ENCODE assay signal across 8 cellular contexts in genomic region chr2:127516031-127516430, GRCh38. TPM values are rescaled to one million over a fixed set of nuclear protein-coding genes. Genes with fewer than 3 reads are reported as not detected.
DNase-seq lines count a peak whose midpoint lies in the region; ATAC-seq and TF ChIP-seq lines count a peak whose summit lies in the region.
"Had no signal": no experiment of that assay in that cellular context is flagged by ENCODE, and none has a peak within 500 bp of the region (broad histone marks: within the 10 kb centered on the region; RNA-seq: fewer than 3 reads in every experiment).

No MANE protein-coding gene starts in this region.

- no peak for ATAC-seq in GM18868 (IDR thresholded peaks at IDR 0.05; ENCODE audit: unreplicated experiment)

- intact Hi-C loops in esophagus muscularis mucosa (cut with DNase I) (loop anchor here (10.0 kb wide), 1 partner anchor 139 kb away; no protein-coding TSS in a partner anchor), transverse colon (cut with DNase I; ENCODE audit: low total_unique reads) (no loop called here)

- DNase-seq in NCI-H226 = peak; percentile 90
- no peak for DNase-seq in esophagus muscularis mucosa (ENCODE audit: extremely low spot score)
- DNase-seq in transverse colon = peak; percentile 59
- no peak for DNase-seq in dermis blood vessel endothelial cell
- DNase-seq in foreskin melanocyte = no peak

- in situ Hi-C loops in transverse colon (cut with MboI; ENCODE audit: low pct_ligation_motif_present in 1 of 4, low pct_unique_long_range_greater_than_20kb in 1 of 4, low sequenced_read_pairs in 3 of 4) = no loop called here

- H3K27ac ChIP-seq in esophagus muscularis mucosa (replicated peaks in 1 of 4) (peak overlapping the region; percentile 79 to 84 (median 80)), muscle layer of duodenum (ENCODE audit: low read length) (peak overlapping the region; percentile 67), transverse colon (peak overlapping the region; percentile 60 to 78 (median 71))
- H3K27ac ChIP-seq: VCaP had no signal

- 29% methylated on average over 9 of the region's 10 CpGs for WGBS in esophagus muscularis mucosa
- WGBS in transverse colon (ENCODE audit: low coverage in 1 of 2), 2 donors = 69 to 83% methylated on average over 6 to 10 of the region's 10 CpGs

- peaks cover 41 to 63% (median 54%) of the 10 kb centered on the region in 4 donors for H3K4me1 ChIP-seq in esophagus muscularis mucosa
- H3K4me1 ChIP-seq in muscle layer of duodenum (ENCODE audit: control insufficient read depth in 1 of 2, insufficient read depth in 2 of 2, low read length in 2 of 2) = peaks cover 0 to 25% of the 10 kb centered on the region in 2 donors
- H3K4me1 ChIP-seq in transverse colon = peaks cover 0 to 24% (median 5%) of the 10 kb centered on the region in 4 donors

- H3K36me3 ChIP-seq in esophagus muscularis mucosa (peaks cover 3 to 25% (median 13%) of the 10 kb centered on the region in 4 donors), muscle layer of duodenum (ENCODE audit: control insufficient read depth in 1 of 2, insufficient read depth in 2 of 2, low read length in 2 of 2) (peaks cover 12 to 18% of the 10 kb centered on the region in 2 donors), transverse colon (peaks cover 0 to 6% (median 2%) of the 10 kb centered on the region in 4 donors)

- TF ChIP-seq EP300 in esophagus muscularis mucosa (IDR thresholded peaks at IDR 0.05) = no peak
- no peak for TF ChIP-seq EP300 in transverse colon (IDR thresholded peaks at IDR 0.05; ENCODE audit: low read depth)

- H3K9me3 ChIP-seq in esophagus muscularis mucosa (no peaks in the 10 kb centered on the region), muscle layer of duodenum (ENCODE audit: control insufficient read depth in 1 of 2, low read length in 2 of 2) (no peaks in the 10 kb centered on the region), transverse colon (no peaks in the 10 kb centered on the region)

- TF ChIP-seq CTCF in esophagus muscularis mucosa (IDR thresholded peaks at IDR 0.05) (no peak), transverse colon (IDR thresholded peaks at IDR 0.05) (no peak)

- H3K4me3 ChIP-seq in esophagus muscularis mucosa = peak overlapping the region in 1 of 4 donors; percentile 3
- H3K4me3 ChIP-seq in muscle layer of duodenum (ENCODE audit: low read depth in 1 of 2, low read length in 2 of 2) = no peak overlapping the region
- H3K4me3 ChIP-seq in transverse colon = no peak overlapping the region

- H3K27me3 ChIP-seq in esophagus muscularis mucosa (no peaks in the 10 kb centered on the region), muscle layer of duodenum (ENCODE audit: low read depth, low read length) (no peaks in the 10 kb centered on the region), transverse colon (no peaks in the 10 kb centered on the region)

- TF ChIP-seq POLR2A in esophagus muscularis mucosa (IDR thresholded peaks at IDR 0.05; ENCODE audit: low read depth) = no peak
- TF ChIP-seq POLR2A in transverse colon (IDR thresholded peaks at IDR 0.05) = no peak

RNA-seq across cellular contexts. Expression of gene IWS1, which starts 10.3 kb away (rescaled TPM):
- total RNA-seq in esophagus muscularis mucosa = 10 to 100 TPM; 32.6 to 38.1 (median 34.7) TPM
- 100 to 1,000 TPM in 1 of 4 donors, 10 to 100 TPM in 3; 27.3 to 139 (median 45.4) TPM for total RNA-seq in transverse colon
- 42.8 and 53.1 TPM in 2 replicates for total RNA-seq in dermis blood vessel endothelial cell

RNA-seq across cellular contexts. Expression of gene MYO7B, which starts 19.5 kb away (rescaled TPM):
- under 1 TPM in 3 of 4 donors, not detected in 1; 0.19 to 0.98 (median 0.33) TPM for total RNA-seq in esophagus muscularis mucosa
- 100 to 1,000 TPM; 242 to 637 (median 280) TPM for total RNA-seq in transverse colon
- total RNA-seq in dermis blood vessel endothelial cell = 0.09 TPM in 1 of 2 replicates, not detected in the other

Comparison
In these comparisons a context has a peak if more than half of its experiments do, and no peak if none do; other contexts are left out.
1. DNase-seq: peak in NCI-H226 (single experiment) and transverse colon (single experiment); none in esophagus muscularis mucosa (single experiment), dermis blood vessel endothelial cell (single experiment) and foreskin melanocyte (single experiment).
2. RNA of gene MYO7B, which starts 19.5 kb away (total RNA-seq): 242 to 637 TPM in transverse colon; 0.19 to 0.98 TPM in esophagus muscularis mucosa and 0.09 TPM in dermis blood vessel endothelial cell; every median in the first group is over 100 times any median in the second.
3. Peak in every context shown above with its lines, with median percentiles within 50 percentile points of each other: H3K27ac ChIP-seq.